9 cellular contexts compared by ENCODE assay signal in the genomic region with DNA sequence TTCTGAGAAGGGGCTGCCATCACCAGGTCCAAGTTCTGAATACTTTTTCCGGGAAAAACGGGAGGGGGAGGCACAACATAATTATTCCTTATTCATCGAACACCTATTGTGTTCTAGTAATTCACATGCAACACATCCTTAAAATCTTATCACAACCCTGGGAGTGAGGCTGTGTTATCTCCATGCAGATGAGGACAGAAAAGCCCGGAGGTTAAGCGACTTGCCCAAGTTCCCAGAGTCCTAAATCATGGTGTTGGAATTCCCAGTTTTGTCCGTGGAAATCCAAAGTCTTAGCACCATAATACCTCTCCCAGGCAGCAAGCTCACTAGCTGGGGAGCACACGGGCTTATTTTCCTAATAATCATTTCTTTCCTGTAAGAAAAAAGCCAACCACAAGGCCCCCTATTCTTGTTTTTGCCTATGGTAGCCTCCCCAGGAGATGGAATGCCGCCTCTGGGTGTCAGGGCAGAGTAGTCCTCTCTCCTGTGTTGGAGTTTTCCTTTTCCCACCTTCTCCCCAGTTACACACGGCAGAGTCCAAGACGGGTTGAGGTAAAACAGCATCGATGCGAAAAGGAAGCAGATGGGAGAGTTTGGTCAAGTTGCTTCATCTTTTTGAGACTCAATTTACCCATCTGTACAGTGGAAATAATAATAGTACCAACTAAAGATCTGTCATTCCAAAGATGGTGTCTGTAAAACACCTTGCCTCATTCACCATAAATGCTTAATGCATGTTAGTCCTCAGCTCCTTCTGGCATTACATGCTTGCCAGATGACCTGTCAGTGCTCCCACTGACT.
DNase-seq lines count a peak whose midpoint lies in the region; ATAC-seq and TF ChIP-seq lines count a peak whose summit lies in the region.
"Had no signal": no experiment of that assay in that cellular context is flagged by ENCODE, and none has a peak within 500 bp of the region (broad histone marks: within the 10 kb centered on the region; RNA-seq: fewer than 3 reads in every experiment).

No MANE protein-coding gene starts in this region.

- in situ Hi-C loops in GM23248 (cut with MboI): loop anchor here (10.0 kb wide), 1 partner anchor 109 kb away; no protein-coding TSS in a partner anchor
- in situ Hi-C loops in gastrocnemius medialis (cut with MboI; ENCODE audit: low sequenced_read_pairs in 4 of 4): loop anchor here in 2 of 4 donors (10.0 kb wide), 1 partner anchor 99 kb away; no protein-coding TSS in a partner anchor

- H3K27me3 Mint-ChIP-seq in activated naive CD8-positive, alpha-beta T cell treated with anti-CD3 and anti-CD28 coated beads, Interleukin-2, amount 50 U/mL, for 24 hours: peaks cover 53% of the 10 kb centered on the region

- DNase-seq in GM23248 (no peak), gastrocnemius medialis (no peak), HEK293T (ENCODE audit: extremely low spot score) (no peak), NCI-H1092 treated with DMSO at 0.1 percent for 48 hours (lab: John Stamatoyannopoulos, UW) (no peak), NCI-H1092 (lab: John Stamatoyannopoulos, UW) (no peak)
- no peak for DNase-seq in activated naive CD8-positive, alpha-beta T cell treated with anti-CD3 and anti-CD28 coated beads, Interleukin-2, amount 50 U/mL, for 24 hours
- no peak for DNase-seq in stimulated activated CD8-positive, alpha-beta memory T cell treated with anti-CD3 and anti-CD28 coated beads, Interleukin-4, amount 100 ng/mL, for 48 hours
- DNase-seq: activated CD4-positive, CD25-positive, alpha-beta regulatory T cell had no signal

- H3K4me3 Mint-ChIP-seq in activated naive CD8-positive, alpha-beta T cell treated with anti-CD3 and anti-CD28 coated beads, Interleukin-2, amount 50 U/mL, for 24 hours: peak overlapping the region; percentile 55

- H3K9me3 Mint-ChIP-seq in activated naive CD8-positive, alpha-beta T cell treated with anti-CD3 and anti-CD28 coated beads, Interleukin-2, amount 50 U/mL, for 24 hours: no peaks in the 10 kb centered on the region

- H3K4me3 ChIP-seq in GM23248 (peak overlapping the region; percentile 81), iPS-18a (ENCODE audit: low read length) (peak overlapping the region; percentile 59), gastrocnemius medialis (peak overlapping the region in 3 of 4 donors; percentile 49 to 61 (median 55))

- peak overlapping the region; percentile 81 for H3K9ac ChIP-seq in GM23248
- no peak overlapping the region for H3K9ac ChIP-seq in iPS-18a (ENCODE audit: low read length)

- H3K9me3 ChIP-seq in GM23248 (ENCODE audit: low read depth): no peaks in the 10 kb centered on the region
- no peaks in the 10 kb centered on the region for H3K9me3 ChIP-seq in iPS-18a (ENCODE audit: control insufficient read depth, low read depth, low read length)
- no peaks in the 10 kb centered on the region for H3K9me3 ChIP-seq in gastrocnemius medialis

- H3K79me2 ChIP-seq in GM23248 (ENCODE audit: insufficient read depth): peaks cover 30% of the 10 kb centered on the region

- POLR2A ChIA-PET in HEK293T (lab: Yijun Ruan, JAX): no interaction called here

- intact Hi-C loops in gastrocnemius medialis (cut with DNase I; ENCODE audit: low total_unique reads): no loop called here

- no peak for TF ChIP-seq POLR2A in gastrocnemius medialis (IDR thresholded peaks at IDR 0.05)

- no peaks in the 10 kb centered on the region for H3K9me2 ChIP-seq in GM23248 (ENCODE audit: insufficient read depth)

- H3K27me3 ChIP-seq in GM23248 (replicated peaks; ENCODE audit: insufficient read depth) (no peaks in the 10 kb centered on the region), iPS-18a (ENCODE audit: control insufficient read depth, insufficient read depth, low read length) (peaks cover 41% of the 10 kb centered on the region), gastrocnemius medialis (peaks cover 20 to 47% (median 35%) of the 10 kb centered on the region in 3 donors)

- H3K36me3 ChIP-seq in GM23248 (ENCODE audit: low read depth) (no peaks in the 10 kb centered on the region), iPS-18a (ENCODE audit: control insufficient read depth, low read depth, low read length) (no peaks in the 10 kb centered on the region), gastrocnemius medialis (no peaks in the 10 kb centered on the region)

- H3K4me2 ChIP-seq in GM23248 (ENCODE audit: unreplicated experiment): peak overlapping the region; percentile 84

- H3F3A ChIP-seq in GM23248 (ENCODE audit: insufficient read depth): peaks cover 16% of the 10 kb centered on the region; the same call in 1 of the 2 replicates

- CTCF ChIA-PET in HEK293T (lab: Yijun Ruan, JAX): no interaction called here

- no peak overlapping the region for H3K27ac Mint-ChIP-seq in activated naive CD8-positive, alpha-beta T cell treated with anti-CD3 and anti-CD28 coated beads, Interleukin-2, amount 50 U/mL, for 24 hours

- WGBS in GM23248 (ENCODE audit: low coverage in 1 of 2, low lambda C conversion rate in 2 of 2, missing lambda C conversion rate in 2 of 2), 2 experiments: 61 to 62% methylated on average over 12 of the region's 12 CpGs

- H3K27ac ChIP-seq in GM23248: no peak overlapping the region
- H3K27ac ChIP-seq in iPS-18a (ENCODE audit: low read length): no peak overlapping the region
- H3K27ac ChIP-seq in gastrocnemius medialis: no peak overlapping the region

- TF ChIP-seq CTCF in gastrocnemius medialis (IDR thresholded peaks at IDR 0.05 in 4 of 5, conservative IDR thresholded peaks at IDR 0.05 in 1 of 5): no peak

- no peaks in the 10 kb centered on the region for H3K36me3 Mint-ChIP-seq in activated naive CD8-positive, alpha-beta T cell treated with anti-CD3 and anti-CD28 coated beads, Interleukin-2, amount 50 U/mL, for 24 hours (ENCODE audit: low read depth)

- H2AFZ ChIP-seq in GM23248: peak overlapping the region; percentile 71

- no peak for ATAC-seq in activated naive CD8-positive, alpha-beta T cell treated with anti-CD3 and anti-CD28 coated beads, Interleukin-2, amount 50 U/mL, for 24 hours
- ATAC-seq in gastrocnemius medialis: no peak

- peaks cover 8% of the 10 kb centered on the region for H3K4me1 Mint-ChIP-seq in activated naive CD8-positive, alpha-beta T cell treated with anti-CD3 and anti-CD28 coated beads, Interleukin-2, amount 50 U/mL, for 24 hours

- peaks cover 14% of the 10 kb centered on the region for H3K4me1 ChIP-seq in GM23248 (ENCODE audit: insufficient read depth)
- peaks cover 5% of the 10 kb centered on the region for H3K4me1 ChIP-seq in iPS-18a (ENCODE audit: control insufficient read depth, low read depth, low read length)
- peaks cover 0 to 6% of the 10 kb centered on the region in 2 donors for H3K4me1 ChIP-seq in gastrocnemius medialis

- 0 out of 2 replicates have a peak, but pooled peaks cover 3% of the 10 kb centered on the region for H4K20me1 ChIP-seq in GM23248 (ENCODE audit: insufficient read depth)

TF ChIP-seq in HEK293T, 16 proteins besides CTCF, POLR2A, EP300 and RAD21:
- TF ChIP-seq FOXA1 (IDR thresholded peaks at IDR 0.05) (no peak), SUZ12 (IDR thresholded peaks at IDR 0.05) (no peak), FOXK2 (IDR thresholded peaks at IDR 0.05) (no peak), SP1 (IDR thresholded peaks at IDR 0.05) (no peak), BHLHE40 (IDR thresholded peaks at IDR 0.05; ENCODE audit: borderline replicate concordance) (no peak), ZNF384 (IDR thresholded peaks at IDR 0.05) (no peak), HDGF (IDR thresholded peaks at IDR 0.05; ENCODE audit: borderline replicate concordance) (no peak), ARNT (IDR thresholded peaks at IDR 0.05) (no peak), FOXM1 (IDR thresholded peaks at IDR 0.05; ENCODE audit: borderline replicate concordance) (no peak), TARDBP (IDR thresholded peaks at IDR 0.05) (no peak), L3MBTL2 (conservative IDR thresholded peaks at IDR 0.05) (no peak)
- TF ChIP-seq, protein P1, sequence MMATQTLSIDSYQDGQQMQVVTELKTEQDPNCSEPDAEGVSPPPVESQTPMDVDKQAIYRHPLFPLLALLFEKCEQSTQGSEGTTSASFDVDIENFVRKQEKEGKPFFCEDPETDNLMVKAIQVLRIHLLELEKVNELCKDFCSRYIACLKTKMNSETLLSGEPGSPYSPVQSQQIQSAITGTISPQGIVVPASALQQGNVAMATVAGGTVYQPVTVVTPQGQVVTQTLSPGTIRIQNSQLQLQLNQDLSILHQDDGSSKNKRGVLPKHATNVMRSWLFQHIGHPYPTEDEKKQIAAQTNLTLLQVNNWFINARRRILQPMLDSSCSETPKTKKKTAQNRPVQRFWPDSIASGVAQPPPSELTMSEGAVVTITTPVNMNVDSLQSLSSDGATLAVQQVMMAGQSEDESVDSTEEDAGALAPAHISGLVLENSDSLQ (IDR thresholded peaks at IDR 0.05): no peak
TF ChIP-seq in HEK293T: peak in this region for 0.
